23 cellular contexts compared by ENCODE assay signal in genomic region chr13:79722885-79723445, GRCh38.
DNase-seq lines count a peak whose midpoint lies in the region; TF ChIP-seq lines count a peak whose summit lies in the region.
"Had no signal": no experiment of that assay in that cellular context is flagged by ENCODE, and none has a peak within 500 bp of the region (broad histone marks: within the 10 kb centered on the region; RNA-seq: fewer than 3 reads in every experiment).

No MANE protein-coding gene starts in this region.

- no peaks in the 10 kb centered on the region for H3K27me3 Mint-ChIP-seq in nephron progenitor cell (ENCODE audit: low read depth, poor library complexity)
- H3K27me3 Mint-ChIP-seq: activated CD4-positive, alpha-beta T cell treated with anti-CD3 and anti-CD28 coated beads, Interleukin-2, amount 10 ng/mL, durations not matched to agents 7 days and 5 days had no signal

- no peak overlapping the region for H3K4me3 Mint-ChIP-seq in nephron progenitor cell
- H3K4me3 Mint-ChIP-seq: activated CD4-positive, alpha-beta T cell treated with anti-CD3 and anti-CD28 coated beads, Interleukin-2, amount 10 ng/mL, durations not matched to agents 7 days and 5 days; naive B cell had no signal

- no peak overlapping the region for H3K4me3 ChIP-seq in choroid plexus epithelial cell (ENCODE audit: low read depth, low read length)
- H3K4me3 ChIP-seq in left ventricle myocardium inferior = peak overlapping the region; percentile 36
- peak overlapping the region in 3 of 5 donors; percentile 0 to 28 (median 7) for H3K4me3 ChIP-seq in subcutaneous abdominal adipose tissue (ENCODE audit: low read depth in 1 of 5, low read length in 5 of 5)
- H3K4me3 ChIP-seq: esophagus squamous epithelium, lower lobe of right lung had no signal

- H3K36me3 Mint-ChIP-seq in nephron progenitor cell (ENCODE audit: low read depth) = no peaks in the 10 kb centered on the region
- H3K36me3 Mint-ChIP-seq: naive B cell had no signal

- peaks cover 9% of the 10 kb centered on the region for H3K9me3 ChIP-seq in left ventricle myocardium inferior (replicated peaks)
- H3K9me3 ChIP-seq in subcutaneous abdominal adipose tissue (ENCODE audit: control insufficient read depth in 5 of 5, low read length in 5 of 5) = peaks cover 0 to 7% (median 0%) of the 10 kb centered on the region in 5 donors
- H3K9me3 ChIP-seq: esophagus squamous epithelium, lower lobe of right lung had no signal

- peaks cover 14% of the 10 kb centered on the region for H3K4me1 Mint-ChIP-seq in nephron progenitor cell
- H3K4me1 Mint-ChIP-seq: activated CD4-positive, alpha-beta T cell treated with anti-CD3 and anti-CD28 coated beads, Interleukin-2, amount 10 ng/mL, durations not matched to agents 7 days and 5 days; naive B cell had no signal

- H3K9me3 Mint-ChIP-seq in nephron progenitor cell = no peaks in the 10 kb centered on the region
- H3K9me3 Mint-ChIP-seq: activated CD4-positive, alpha-beta T cell treated with anti-CD3 and anti-CD28 coated beads, Interleukin-2, amount 10 ng/mL, durations not matched to agents 7 days and 5 days had no signal

- intact Hi-C loops in left ventricle myocardium inferior (cut with micrococcal nuclease) = no loop called here

- TF ChIP-seq CTCF in choroid plexus epithelial cell (conservative IDR thresholded peaks at IDR 0.05; ENCODE audit: low read depth, low read length) (no peak), left ventricle myocardium inferior (IDR thresholded peaks at IDR 0.05; ENCODE audit: borderline replicate concordance) (no peak), nephron progenitor cell (IDR thresholded peaks at IDR 0.05) (no peak)

- H3K4me1 ChIP-seq in left ventricle myocardium inferior (peaks cover 34% of the 10 kb centered on the region), subcutaneous abdominal adipose tissue (ENCODE audit: control insufficient read depth in 5 of 5, insufficient read depth in 5 of 5, low read length in 5 of 5) (peaks cover 2 to 21% (median 15%) of the 10 kb centered on the region in 5 donors)
- H3K4me1 ChIP-seq: parathyroid adenoma had no signal

- H3K27ac ChIP-seq in left ventricle myocardium inferior (replicated peaks) (peak overlapping the region; percentile 73), subcutaneous abdominal adipose tissue (ENCODE audit: low read depth, low read length) (no peak overlapping the region)
- H3K27ac ChIP-seq: esophagus squamous epithelium, lower lobe of right lung, parathyroid adenoma had no signal

- H3K36me3 ChIP-seq in left ventricle myocardium inferior = no peaks in the 10 kb centered on the region
- H3K36me3 ChIP-seq in subcutaneous abdominal adipose tissue (ENCODE audit: control insufficient read depth in 5 of 5, insufficient read depth in 5 of 5, low read length in 5 of 5) = no peaks in the 10 kb centered on the region
- H3K36me3 ChIP-seq: esophagus squamous epithelium, lower lobe of right lung had no signal

- H3K27ac Mint-ChIP-seq in nephron progenitor cell = peak overlapping the region; percentile 51
- H3K27ac Mint-ChIP-seq: activated CD4-positive, alpha-beta T cell treated with anti-CD3 and anti-CD28 coated beads, Interleukin-2, amount 10 ng/mL, durations not matched to agents 7 days and 5 days; naive B cell had no signal

- DNase-seq in choroid plexus epithelial cell (ENCODE audit: low read depth) = peak; percentile 43
- no peak for DNase-seq in left ventricle myocardium inferior
- DNase-seq in nephron progenitor cell = no peak
- no peak for DNase-seq in activated T-cell treated with anti-CD3 and anti-CD28 coated beads for 4 hours
- no peak for DNase-seq in activated gamma-delta T cell treated with Interleukin-2 at 50 U/mL for 16 hours
- DNase-seq in NCI-H187 (lab: John Stamatoyannopoulos, UW) = no peak
- no peak for DNase-seq in AG08395 (ENCODE audit: low spot score)
- DNase-seq: activated CD4-positive, alpha-beta T cell treated with anti-CD3 and anti-CD28 coated beads, Interleukin-2, amount 10 ng/mL, durations not matched to agents 7 days and 5 days; Calu3; effector CD8-positive, alpha-beta T cell; esophagus squamous epithelium; H7; KG1; lower lobe of right lung; MV-4-11; naive B cell; NCI-H1694 treated with DMSO at 0.1 percent for 48 hours; NCI-H774; SHP77; stimulated activated CD4-positive, alpha-beta T cell treated with anti-CD3 and anti-CD28 coated beads, Interleukin-12 subunit alpha, Interleukin-12 subunit beta, amount 100 ng/mL, for 4 hours; T-helper 1 cell had no signal

- H3K27me3 ChIP-seq in left ventricle myocardium inferior (ENCODE audit: low read depth) (no peaks in the 10 kb centered on the region), subcutaneous abdominal adipose tissue (ENCODE audit: control insufficient read depth in 5 of 5, insufficient read depth in 4 of 5, low read length in 5 of 5) (no peaks in the 10 kb centered on the region)
- H3K27me3 ChIP-seq: esophagus squamous epithelium had no signal

- H3K9ac ChIP-seq in subcutaneous abdominal adipose tissue (ENCODE audit: low read length in 5 of 5) = no peak overlapping the region
- H3K9ac ChIP-seq: parathyroid adenoma had no signal
